22 cellular contexts compared by ENCODE assay signal in the genomic region with DNA sequence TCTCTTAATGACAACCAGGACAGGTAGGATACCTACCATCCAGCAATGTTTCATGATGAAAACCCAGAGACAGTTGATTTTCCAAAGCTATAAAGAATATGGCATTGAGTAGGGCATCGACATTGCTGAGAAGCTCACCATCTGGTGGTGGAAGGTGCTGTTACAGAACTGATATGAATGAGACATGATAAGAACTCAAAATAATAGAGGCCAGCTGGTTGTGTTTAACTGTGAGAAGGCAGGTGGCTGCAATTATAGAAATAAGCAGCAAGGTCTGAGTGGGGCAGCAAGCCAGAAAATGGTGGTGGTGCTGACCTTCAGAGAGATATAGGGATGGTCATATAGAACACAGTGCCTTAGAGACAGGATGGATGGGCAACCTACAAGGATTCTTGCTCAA.
A peak's percentile ranks its signal among the peaks of the same experiment; 100 is the strongest.
DNase-seq lines count a peak whose midpoint lies in the region; ATAC-seq and TF ChIP-seq lines count a peak whose summit lies in the region.
"Had no signal": no experiment of that assay in that cellular context is flagged by ENCODE, and none has a peak within 500 bp of the region (broad histone marks: within the 10 kb centered on the region; RNA-seq: fewer than 3 reads in every experiment).

No MANE protein-coding gene starts in this region.

- no peak overlapping the region for H3K27ac Mint-ChIP-seq in nephron progenitor cell
- H3K27ac Mint-ChIP-seq: activated B cell treated with CpG ODN at 0.5 μM for 24 hours; activated CD4-positive, alpha-beta memory T cell treated with anti-CD3 and anti-CD28 coated beads for 36 hours; brain; CD8-positive, alpha-beta T cell; stimulated activated naive B cell treated with anti-CD40 and anti-IgM and Interleukin-4, amounts not matched to agents 10 μg/mL and 1 μg/mL and 100 μg/mL, for 72 hours had no signal

- no peaks in the 10 kb centered on the region for H3K36me3 Mint-ChIP-seq in nephron progenitor cell (ENCODE audit: low read depth)
- H3K36me3 Mint-ChIP-seq: activated CD4-positive, alpha-beta memory T cell treated with anti-CD3 and anti-CD28 coated beads for 36 hours; CD8-positive, alpha-beta T cell had no signal

- no peaks in the 10 kb centered on the region for H3F3A ChIP-seq in SK-N-SH (replicated peaks; ENCODE audit: insufficient read depth)

- peak; percentile 29 for TF ChIP-seq CTCF in DND-41 (IDR thresholded peaks at IDR 0.05; ENCODE audit: borderline replicate concordance, extremely low read depth, low read length, poor library complexity, severe bottlenecking)
- no peak for TF ChIP-seq CTCF in SK-N-SH (IDR thresholded peaks at IDR 0.05)
- TF ChIP-seq CTCF in osteoblast (IDR thresholded peaks at IDR 0.05; ENCODE audit: extremely low read depth, low read depth, low read length) = peak; percentile 5
- no peak for TF ChIP-seq CTCF in nephron progenitor cell (IDR thresholded peaks at IDR 0.05)

- H3K27me3 ChIP-seq in DND-41 (ENCODE audit: insufficient read depth, low read length, poor library complexity) (no peaks in the 10 kb centered on the region), SK-N-SH (ENCODE audit: insufficient read depth) (no peaks in the 10 kb centered on the region), osteoblast (ENCODE audit: insufficient read depth, low read length) (no peaks in the 10 kb centered on the region)
- H3K27me3 ChIP-seq: colonic mucosa, testis had no signal

- 0 out of 4 replicates have a peak, but pooled peaks of 1 of the 2 experiments have one; percentile 48 for TF ChIP-seq EP300 in SK-N-SH (IDR thresholded peaks at IDR 0.05; ENCODE audit: borderline replicate concordance in 1 of 2, low read depth in 1 of 2, low read length in 1 of 2)

- no peaks in the 10 kb centered on the region for H4K20me1 ChIP-seq in DND-41 (ENCODE audit: insufficient read depth, low read length)
- H4K20me1 ChIP-seq in SK-N-SH (ENCODE audit: insufficient read depth) = no peaks in the 10 kb centered on the region
- H4K20me1 ChIP-seq in osteoblast (ENCODE audit: insufficient read depth, low read length) = no peaks in the 10 kb centered on the region

- peaks cover 8% of the 10 kb centered on the region for H3K9me3 Mint-ChIP-seq in nephron progenitor cell

- no peaks in the 10 kb centered on the region for H3K4me1 Mint-ChIP-seq in nephron progenitor cell
- H3K4me1 Mint-ChIP-seq: activated B cell treated with CpG ODN at 0.5 μM for 24 hours; brain; stimulated activated naive B cell treated with anti-CD40 and anti-IgM and Interleukin-4, amounts not matched to agents 10 μg/mL and 1 μg/mL and 100 μg/mL, for 72 hours had no signal

- H3K4me1 ChIP-seq in DND-41 (ENCODE audit: insufficient read depth, low read length) = no peaks in the 10 kb centered on the region
- H3K4me1 ChIP-seq in SK-N-SH (ENCODE audit: control insufficient read depth in 1 of 2, insufficient read depth in 2 of 2, low read depth in 1 of 2, low read length in 1 of 2) = no peaks in the 10 kb centered on the region
- H3K4me1 ChIP-seq in osteoblast (ENCODE audit: insufficient read depth, low read length) = no peaks in the 10 kb centered on the region
- H3K4me1 ChIP-seq: colonic mucosa, testis had no signal

- CTCF ChIA-PET in SK-N-SH (lab: Yijun Ruan, JAX) = interaction anchor here (1.2 to 1.4 kb wide), 2 partner anchors 117 to 314 kb away, joined by 5 read pairs; no protein-coding TSS in a partner anchor

- H3K4me2 ChIP-seq in DND-41 (ENCODE audit: insufficient read depth, low read length) (no peak overlapping the region), SK-N-SH (no peak overlapping the region), osteoblast (ENCODE audit: insufficient read depth, low read length) (no peak overlapping the region)
- H3K4me2 ChIP-seq: smooth muscle cell had no signal

- ATAC-seq in DND-41 (ENCODE audit: insufficient read depth, low read depth) (no peak), GM18868 (IDR thresholded peaks at IDR 0.05; ENCODE audit: unreplicated experiment) (no peak)
- ATAC-seq: CD8-positive, alpha-beta T cell; effector memory CD8-positive, alpha-beta T cell; stimulated activated naive B cell treated with anti-CD40 and anti-IgM and Interleukin-4, amounts not matched to agents 10 μg/mL and 1 μg/mL and 100 μg/mL, for 72 hours had no signal

- H3K27ac ChIP-seq in DND-41 (ENCODE audit: low read length) (no peak overlapping the region), SK-N-SH (ENCODE audit: low read depth in 2 of 2, low read length in 1 of 2) (peak overlapping the region in 1 of 2 experiments; percentile 50; a peak in 1 of 4 replicates), osteoblast (ENCODE audit: low read depth, low read length) (no peak overlapping the region)
- H3K27ac ChIP-seq: colonic mucosa, testis had no signal

- no peak overlapping the region for H3K4me3 Mint-ChIP-seq in nephron progenitor cell
- H3K4me3 Mint-ChIP-seq: activated B cell treated with CpG ODN at 0.5 μM for 24 hours; activated CD4-positive, alpha-beta memory T cell treated with anti-CD3 and anti-CD28 coated beads for 36 hours; brain; CD8-positive, alpha-beta T cell; effector memory CD8-positive, alpha-beta T cell; stimulated activated naive B cell treated with anti-CD40 and anti-IgM and Interleukin-4, amounts not matched to agents 10 μg/mL and 1 μg/mL and 100 μg/mL, for 72 hours had no signal

- H3K27me3 Mint-ChIP-seq in nephron progenitor cell (ENCODE audit: low read depth, poor library complexity) = no peaks in the 10 kb centered on the region
- H3K27me3 Mint-ChIP-seq: activated CD4-positive, alpha-beta memory T cell treated with anti-CD3 and anti-CD28 coated beads for 36 hours; effector memory CD8-positive, alpha-beta T cell had no signal

- H3K9me3 ChIP-seq in DND-41 (ENCODE audit: insufficient read depth, low read length, severe bottlenecking) (peaks cover 3% of the 10 kb centered on the region), SK-N-SH (no peaks in the 10 kb centered on the region), osteoblast (ENCODE audit: low read depth, low read length) (no peaks in the 10 kb centered on the region)
- H3K9me3 ChIP-seq: colonic mucosa, testis had no signal

- peak; percentile 50 for TF ChIP-seq RAD21 in SK-N-SH (IDR thresholded peaks at IDR 0.05; ENCODE audit: low read length)

- no peak overlapping the region for H3K4me3 ChIP-seq in DND-41 (ENCODE audit: low read depth in 1 of 2, low read length in 2 of 2)
- H3K4me3 ChIP-seq in SK-N-SH (ENCODE audit: low read depth in 2 of 2, low read length in 1 of 2) = no peak overlapping the region
- H3K4me3 ChIP-seq in osteoblast (ENCODE audit: insufficient read depth, low read length) = no peak overlapping the region
- H3K4me3 ChIP-seq: colonic mucosa, smooth muscle cell, testis had no signal

- H3K9ac ChIP-seq in DND-41 (ENCODE audit: low read depth, low read length) (no peak overlapping the region), SK-N-SH (no peak overlapping the region)

- DNase-seq in DND-41 = no peak
- peak; percentile 21 to 81 for DNase-seq in NCI-H524 (lab: John Stamatoyannopoulos, UW)
- DNase-seq in SK-N-SH = peak; percentile 32
- no peak for DNase-seq in osteoblast (ENCODE audit: insufficient read length, low spot score, missing footprints)
- no peak for DNase-seq in GOT3 (lab: John Stamatoyannopoulos, UW)
- no peak for DNase-seq in nephron progenitor cell
- DNase-seq: activated B cell treated with CpG ODN at 0.5 μM for 24 hours; activated CD4-positive, alpha-beta memory T cell treated with anti-CD3 and anti-CD28 coated beads for 36 hours; CD8-positive, alpha-beta T cell; colonic mucosa; DMS79 treated with DMSO at 0.1 percent for 48 hours; effector memory CD8-positive, alpha-beta T cell; IMR-90; mammary epithelial cell; NK-92 treated with Interleukin-12 subunit alpha and Interleukin-12 subunit beta, amount 100 ng/mL, for 24 hours; stimulated activated CD4-positive, alpha-beta T cell treated with anti-CD3 and anti-CD28 coated beads, Interleukin-2, amount 100 ng/mL, for 48 hours; stimulated activated naive B cell treated with anti-CD40 and anti-IgM and Interleukin-4, amounts not matched to agents 10 μg/mL and 1 μg/mL and 100 μg/mL, for 72 hours; T-helper 9 cell; testis had no signal

- no peaks in the 10 kb centered on the region for H3K9me2 ChIP-seq in SK-N-SH

- H2AFZ ChIP-seq in DND-41 (ENCODE audit: low read depth, low read length) (no peak overlapping the region), SK-N-SH (ENCODE audit: low read depth) (no peak overlapping the region), osteoblast (ENCODE audit: low read length) (no peak overlapping the region)

- POLR2A ChIA-PET in SK-N-SH (lab: Yijun Ruan, JAX) = no interaction called here

- no peaks in the 10 kb centered on the region for H3K79me2 ChIP-seq in DND-41 (ENCODE audit: insufficient read depth, low read length)
- no peaks in the 10 kb centered on the region for H3K79me2 ChIP-seq in SK-N-SH (ENCODE audit: insufficient read depth)
- no peaks in the 10 kb centered on the region for H3K79me2 ChIP-seq in osteoblast (ENCODE audit: insufficient read depth, low read length)

- no peaks in the 10 kb centered on the region for H3K36me3 ChIP-seq in DND-41 (ENCODE audit: insufficient read depth, low read length)
- H3K36me3 ChIP-seq in SK-N-SH (replicated peaks in 1 of 2; ENCODE audit: control insufficient read depth in 1 of 2, insufficient read depth in 2 of 2, low read length in 1 of 2) = no peaks in the 10 kb centered on the region
- H3K36me3 ChIP-seq in osteoblast (ENCODE audit: insufficient read depth, low read length) = no peaks in the 10 kb centered on the region
- H3K36me3 ChIP-seq: colonic mucosa had no signal

- 14% methylated on average over 1 of the region's 1 CpG for WGBS in SK-N-SH (ENCODE audit: low lambda C conversion rate)

TF ChIP-seq in SK-N-SH, 30 proteins besides CTCF, POLR2A, EP300 and RAD21:
- TF ChIP-seq FOXJ3 (CRISPR knock-in tag; IDR thresholded peaks at IDR 0.05) = no peak
- no peak for TF ChIP-seq RCOR1 (IDR thresholded peaks at IDR 0.05; ENCODE audit: low read length)
- peak; percentile 28; the same call in 1 of the 2 replicates for TF ChIP-seq GATA2 (CRISPR knock-in tag; IDR thresholded peaks at IDR 0.05)
- no peak for TF ChIP-seq JUND (IDR thresholded peaks at IDR 0.05)

Comparison
In these comparisons a context has a peak if more than half of its experiments do, and no peak if none do; other contexts are left out.
1. DNase-seq: peak in NCI-H524 (2 of 2) and SK-N-SH (single experiment); none in DND-41 (single experiment), osteoblast (single experiment), GOT3 (single experiment) and nephron progenitor cell (single experiment).
2. CTCF ChIP-seq: peak in DND-41 (single experiment) and osteoblast (single experiment); none in SK-N-SH (single experiment) and nephron progenitor cell (single experiment).